ENCODE assay signal across 15 cellular contexts in the genomic region with DNA sequence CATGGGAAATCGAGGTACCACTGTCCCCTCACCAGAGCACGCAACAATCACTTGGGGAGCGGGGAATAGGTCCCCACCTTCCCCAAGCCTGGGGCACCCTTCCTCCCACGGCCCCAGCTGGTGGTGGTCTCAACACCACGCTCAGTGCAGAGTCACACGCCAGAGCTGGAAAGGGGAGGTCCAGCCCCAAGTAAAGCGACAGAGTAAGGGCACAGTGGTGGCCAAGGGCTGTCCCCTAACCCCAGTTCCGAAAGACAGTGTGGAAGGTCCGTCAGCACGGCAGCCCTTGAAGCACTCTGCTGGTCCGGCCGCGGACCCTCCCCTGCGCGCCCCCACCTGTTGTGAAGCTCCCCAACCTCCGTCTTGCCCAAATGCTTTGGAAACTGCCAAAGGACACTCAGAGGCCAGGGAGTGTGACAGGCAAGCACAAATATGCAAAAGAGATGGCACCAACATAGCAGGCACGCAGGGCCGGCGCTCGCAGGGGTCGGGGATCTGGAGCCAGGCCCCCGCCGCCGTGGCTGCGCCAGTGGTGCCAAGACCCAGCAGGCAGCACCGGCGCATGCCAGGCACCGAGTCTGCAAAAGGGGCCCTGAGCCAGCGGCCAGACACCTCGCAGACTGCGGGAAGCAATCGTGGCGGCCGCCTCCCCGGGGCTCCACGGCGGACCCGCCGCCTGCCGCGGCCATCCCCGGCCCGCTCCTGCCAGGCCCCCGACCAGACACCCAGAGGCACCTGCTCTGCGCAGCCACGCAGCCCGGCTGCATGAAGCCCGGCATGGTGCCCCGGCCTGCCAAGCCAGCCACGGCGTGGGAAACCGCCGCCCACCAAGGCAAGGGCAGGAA. TPM values are rescaled to one million over a fixed set of nuclear protein-coding genes. Genes with fewer than 3 reads are reported as not detected.
DNase-seq lines count a peak whose midpoint lies in the region; ATAC-seq lines count a peak whose summit lies in the region.
"Had no signal": no experiment of that assay in that cellular context is flagged by ENCODE, and none has a peak within 500 bp of the region (broad histone marks: within the 10 kb centered on the region; RNA-seq: fewer than 3 reads in every experiment).

No MANE protein-coding gene starts in this region.

- intact Hi-C loops in left cardiac atrium (cut with DNase I) = no loop called here
- intact Hi-C loops in cardiac septum (cut with DNase I) = no loop called here

- H3K9ac ChIP-seq in skeletal muscle satellite cell (ENCODE audit: low read depth, low read length) = no peak overlapping the region

- no peak overlapping the region for H3K27ac Mint-ChIP-seq in activated naive CD8-positive, alpha-beta T cell treated with anti-CD3 and anti-CD28 coated beads, Interleukin-2, amount 50 U/mL, for 24 hours
- H3K27ac Mint-ChIP-seq: activated T-helper 1 cell treated with anti-CD3 and anti-CD28 coated beads, Interleukin-12 subunit alpha, Interleukin-12 subunit beta, Interleukin-2, Interleukin-4 antibody, amounts not matched to agents 30 ng/mL and 10 ng/mL and 1 ng/mL, durations not matched to agents 14 hours and 24 hours and 36 hours; dendritic cell treated with granulocyte-macrophage colony-stimulating factor and Interleukin-4, amounts not matched to agents 40 ng/mL and 50 ng/mL, for 4 days had no signal

- H3K4me1 ChIP-seq in skeletal muscle satellite cell (ENCODE audit: control insufficient read depth, insufficient read depth, low read length) = no peaks in the 10 kb centered on the region

- H3K4me1 Mint-ChIP-seq in activated naive CD8-positive, alpha-beta T cell treated with anti-CD3 and anti-CD28 coated beads, Interleukin-2, amount 50 U/mL, for 24 hours = peaks cover 23% of the 10 kb centered on the region

- H3K4me2 ChIP-seq in skeletal muscle satellite cell (ENCODE audit: low read length) = peak overlapping the region; percentile 65
- H3K4me2 ChIP-seq: PC-9 had no signal

- H3K27me3 Mint-ChIP-seq in activated naive CD8-positive, alpha-beta T cell treated with anti-CD3 and anti-CD28 coated beads, Interleukin-2, amount 50 U/mL, for 24 hours = no peaks in the 10 kb centered on the region

- no peak overlapping the region for H3K4me3 Mint-ChIP-seq in activated naive CD8-positive, alpha-beta T cell treated with anti-CD3 and anti-CD28 coated beads, Interleukin-2, amount 50 U/mL, for 24 hours
- H3K4me3 Mint-ChIP-seq: activated T-helper 1 cell treated with anti-CD3 and anti-CD28 coated beads, Interleukin-12 subunit alpha, Interleukin-12 subunit beta, Interleukin-2, Interleukin-4 antibody, amounts not matched to agents 30 ng/mL and 10 ng/mL and 1 ng/mL, durations not matched to agents 14 hours and 24 hours and 36 hours; dendritic cell treated with granulocyte-macrophage colony-stimulating factor and Interleukin-4, amounts not matched to agents 40 ng/mL and 50 ng/mL, for 4 days had no signal

- no peaks in the 10 kb centered on the region for H3K9me3 Mint-ChIP-seq in activated naive CD8-positive, alpha-beta T cell treated with anti-CD3 and anti-CD28 coated beads, Interleukin-2, amount 50 U/mL, for 24 hours
- H3K9me3 Mint-ChIP-seq: activated T-helper 1 cell treated with anti-CD3 and anti-CD28 coated beads, Interleukin-12 subunit alpha, Interleukin-12 subunit beta, Interleukin-2, Interleukin-4 antibody, amounts not matched to agents 30 ng/mL and 10 ng/mL and 1 ng/mL, durations not matched to agents 14 hours and 24 hours and 36 hours; dendritic cell treated with granulocyte-macrophage colony-stimulating factor and Interleukin-4, amounts not matched to agents 40 ng/mL and 50 ng/mL, for 4 days had no signal

- peaks cover 31% of the 10 kb centered on the region for H3K27me3 ChIP-seq in skeletal muscle satellite cell (ENCODE audit: control insufficient read depth, insufficient read depth, low read length)

- ATAC-seq in left cardiac atrium (peak; percentile 32 to 50), GM21447 (IDR thresholded peaks at IDR 0.05; ENCODE audit: unreplicated experiment) (no peak)
- peak; percentile 10 for ATAC-seq in activated naive CD8-positive, alpha-beta T cell treated with anti-CD3 and anti-CD28 coated beads, Interleukin-2, amount 50 U/mL, for 24 hours

- H3K4me3 ChIP-seq in skeletal muscle satellite cell (ENCODE audit: low read length) = peak overlapping the region; percentile 49
- H3K4me3 ChIP-seq: PC-9 had no signal

- H3K9me3 ChIP-seq in skeletal muscle satellite cell (replicated peaks; ENCODE audit: low read length) = no peaks in the 10 kb centered on the region
- H3K9me3 ChIP-seq: esophagus muscularis mucosa had no signal

- no peak for DNase-seq in left cardiac atrium
- no peak for DNase-seq in cardiac septum (ENCODE audit: low spot score)
- no peak for DNase-seq in activated naive CD8-positive, alpha-beta T cell treated with anti-CD3 and anti-CD28 coated beads, Interleukin-2, amount 50 U/mL, for 24 hours
- peak; percentile 11 for DNase-seq in left kidney (ENCODE audit: low read depth, low spot score)
- DNase-seq in NK-92 (lab: John Stamatoyannopoulos, UW; ENCODE audit: unreplicated experiment) = no peak
- DNase-seq in effector CD8-positive, alpha-beta T cell (lab: John Stamatoyannopoulos, UW) = no peak
- DNase-seq: activated CD4-positive, alpha-beta T cell treated with anti-CD3 and anti-CD28 coated beads, Interleukin-2, amount 50 U/mL, for 48 hours; glutamatergic neuron; NCI-H187 treated with DMSO at 0.1 percent for 48 hours; PC-9 had no signal

- H3K36me3 ChIP-seq in skeletal muscle satellite cell (ENCODE audit: insufficient read depth, low read length) = no peaks in the 10 kb centered on the region
- H3K36me3 ChIP-seq: esophagus muscularis mucosa had no signal

- no peaks in the 10 kb centered on the region for H3K36me3 Mint-ChIP-seq in activated naive CD8-positive, alpha-beta T cell treated with anti-CD3 and anti-CD28 coated beads, Interleukin-2, amount 50 U/mL, for 24 hours (ENCODE audit: low read depth)

RNA-seq across cellular contexts. Expression of gene SRRM3, which starts 51.6 kb away (rescaled TPM):
- total RNA-seq in left cardiac atrium = 10 to 100 TPM; 19.7 to 27.4 TPM
- 7.6 TPM for total RNA-seq in cardiac septum
- 1.3 TPM in 2 replicates for total RNA-seq in skeletal muscle satellite cell (2012; rRNA removed)
- total RNA-seq: activated T-helper 1 cell treated with anti-CD3 and anti-CD28 coated beads, Interleukin-12 subunit alpha, Interleukin-12 subunit beta, Interleukin-2, Interleukin-4 antibody, amounts not matched to agents 30 ng/mL and 10 ng/mL and 1 ng/mL, durations not matched to agents 14 hours and 24 hours and 36 hours had no signal
